ENCODE assay signal across 8 cellular contexts in genomic region chr1:81299892-81300291, GRCh38.
"Had no signal": no experiment of that assay in that cellular context is flagged by ENCODE, and none has a peak within 500 bp of the region (broad histone marks: within the 10 kb centered on the region; RNA-seq: fewer than 3 reads in every experiment).

No MANE protein-coding gene starts in this region.

- FAIRE-seq: G401.6, GM12878, GM12891, GM12892, GM18507, GM19239 had no signal

- ATAC-seq: GM12878 had no signal

- H3K4me3 ChIP-seq: GM12878 had no signal

- DNase-seq: GDM1, GF-D8 had no signal
